In genomic region chr2:231795525-231796327, GRCh38 we compare ENCODE assay signal across 1 cellular context.
TF ChIP-seq lines count a peak whose summit lies in the region.

No MANE protein-coding gene starts in this region.

TF ChIP-seq in HepG2, 621 proteins besides CTCF, POLR2A, EP300 and RAD21 (continued from another document):
- TF ChIP-seq ZNF878 (CRISPR knock-in tag; IDR thresholded peaks at IDR 0.05) (no peak), ZNF124 (CRISPR knock-in tag; IDR thresholded peaks at IDR 0.05) (0 out of 2 replicates have a peak, but pooled peaks have one; percentile 56), TBX3 (IDR thresholded peaks at IDR 0.05; ENCODE audit: borderline replicate concordance) (peak; percentile 61; the same call in 1 of the 2 replicates), ELF1 (CRISPR knock-in tag; IDR thresholded peaks at IDR 0.05) (peak; percentile 11; the same call in 1 of the 2 replicates), TEAD3 (CRISPR knock-in tag; optimal IDR thresholded peaks at IDR 0.05; ENCODE audit: borderline replicate concordance) (peak; percentile 95), ZNF841 (CRISPR knock-in tag; IDR thresholded peaks at IDR 0.05; ENCODE audit: borderline replicate concordance) (no peak), XRCC5 (optimal IDR thresholded peaks at IDR 0.05; ENCODE audit: low read length) (peak; percentile 71), DNMT1 (CRISPR knock-in tag; IDR thresholded peaks at IDR 0.05) (no peak), FOXA3 (CRISPR knock-in tag; IDR thresholded peaks at IDR 0.05) (peak; percentile 25; the same call in 1 of the 2 replicates), PTBP1 (IDR thresholded peaks at IDR 0.05; ENCODE audit: low read depth, low read length, poor library complexity, severe bottlenecking) (no peak), ZNF660 (CRISPR knock-in tag; IDR thresholded peaks at IDR 0.05; ENCODE audit: borderline replicate concordance, low read depth) (no peak), CREM (IDR thresholded peaks at IDR 0.05) (0 out of 2 replicates have a peak, but pooled peaks have one; percentile 29), CREM (CRISPR knock-in tag; IDR thresholded peaks at IDR 0.05) (no peak), HBP1 (CRISPR knock-in tag; IDR thresholded peaks at IDR 0.05; ENCODE audit: low read depth) (no peak), NFIC (IDR thresholded peaks at IDR 0.05; ENCODE audit: low read length) (0 out of 2 replicates have a peak, but pooled peaks have one; percentile 28), ZNF792 (CRISPR knock-in tag; IDR thresholded peaks at IDR 0.05) (0 out of 2 replicates have a peak, but pooled peaks have one; percentile 44), STAG1 (CRISPR knock-in tag; IDR thresholded peaks at IDR 0.05) (peak; percentile 13; the same call in 1 of the 2 replicates), ARID3A (IDR thresholded peaks at IDR 0.05; ENCODE audit: low read depth, low read length) (0 out of 2 replicates have a peak, but pooled peaks have one; percentile 13), ZNF331 (CRISPR knock-in tag; IDR thresholded peaks at IDR 0.05) (peak; percentile 58; the same call in 1 of the 2 replicates), ZNF552 (CRISPR knock-in tag; IDR thresholded peaks at IDR 0.05; ENCODE audit: borderline replicate concordance) (no peak), FOXA1 (IDR thresholded peaks at IDR 0.05) (no peak), FOXA1 (CRISPR knock-in tag; IDR thresholded peaks at IDR 0.05) (no peak), SMC3 (IDR thresholded peaks at IDR 0.05; ENCODE audit: low read length) (peak; percentile 24; the same call in 1 of the 2 replicates)
- TF ChIP-seq, protein P1, sequence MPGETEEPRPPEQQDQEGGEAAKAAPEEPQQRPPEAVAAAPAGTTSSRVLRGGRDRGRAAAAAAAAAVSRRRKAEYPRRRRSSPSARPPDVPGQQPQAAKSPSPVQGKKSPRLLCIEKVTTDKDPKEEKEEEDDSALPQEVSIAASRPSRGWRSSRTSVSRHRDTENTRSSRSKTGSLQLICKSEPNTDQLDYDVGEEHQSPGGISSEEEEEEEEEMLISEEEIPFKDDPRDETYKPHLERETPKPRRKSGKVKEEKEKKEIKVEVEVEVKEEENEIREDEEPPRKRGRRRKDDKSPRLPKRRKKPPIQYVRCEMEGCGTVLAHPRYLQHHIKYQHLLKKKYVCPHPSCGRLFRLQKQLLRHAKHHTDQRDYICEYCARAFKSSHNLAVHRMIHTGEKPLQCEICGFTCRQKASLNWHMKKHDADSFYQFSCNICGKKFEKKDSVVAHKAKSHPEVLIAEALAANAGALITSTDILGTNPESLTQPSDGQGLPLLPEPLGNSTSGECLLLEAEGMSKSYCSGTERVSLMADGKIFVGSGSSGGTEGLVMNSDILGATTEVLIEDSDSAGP (CRISPR knock-in tag; IDR thresholded peaks at IDR 0.05; ENCODE audit: borderline replicate concordance), result no peak
- TF ChIP-seq, protein P2, sequence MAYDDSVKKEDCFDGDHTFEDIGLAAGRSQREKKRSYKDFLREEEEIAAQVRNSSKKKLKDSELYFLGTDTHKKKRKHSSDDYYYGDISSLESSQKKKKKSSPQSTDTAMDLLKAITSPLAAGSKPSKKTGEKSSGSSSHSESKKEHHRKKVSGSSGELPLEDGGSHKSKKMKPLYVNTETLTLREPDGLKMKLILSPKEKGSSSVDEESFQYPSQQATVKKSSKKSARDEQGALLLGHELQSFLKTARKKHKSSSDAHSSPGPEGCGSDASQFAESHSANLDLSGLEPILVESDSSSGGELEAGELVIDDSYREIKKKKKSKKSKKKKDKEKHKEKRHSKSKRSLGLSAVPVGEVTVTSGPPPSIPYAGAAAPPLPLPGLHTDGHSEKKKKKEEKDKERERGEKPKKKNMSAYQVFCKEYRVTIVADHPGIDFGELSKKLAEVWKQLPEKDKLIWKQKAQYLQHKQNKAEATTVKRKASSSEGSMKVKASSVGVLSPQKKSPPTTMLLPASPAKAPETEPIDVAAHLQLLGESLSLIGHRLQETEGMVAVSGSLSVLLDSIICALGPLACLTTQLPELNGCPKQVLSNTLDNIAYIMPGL (CRISPR knock-in tag; IDR thresholded peaks at IDR 0.05; ENCODE audit: borderline replicate concordance in 1 of 2, low read depth in 1 of 2), result peak in 1 of 2 experiments; percentile 39; a peak in 1 of 4 replicates
TF ChIP-seq in HepG2: peak in this region for 24.
